Comparison of ENCODE assay signal across 8 cellular contexts in genomic region chr16:87765473-87765775, GRCh38. TPM values are rescaled to one million over a fixed set of nuclear protein-coding genes. Genes with fewer than 3 reads are reported as not detected.
DNase-seq lines count a peak whose midpoint lies in the region; ATAC-seq, FAIRE-seq and TF ChIP-seq lines count a peak whose summit lies in the region.

No MANE protein-coding gene starts in this region.

- TF ChIP-seq CTCF in K562 (IDR thresholded peaks at IDR 0.05 in 2 of 3, conservative IDR thresholded peaks at IDR 0.05 in 1 of 3; ENCODE audit: insufficient read depth in 2 of 3, low read depth in 1 of 3, low read length in 3 of 3): no peak

- intact Hi-C loops in K562 (cut with micrococcal nuclease): no loop called here

- DNase-seq in SK-N-DZ (ENCODE audit: low spot score) (peak; percentile 32), K562 (ENCODE audit: extremely low read depth in 1 of 4, low spot score in 3 of 4) (peak; percentile 40 to 82 (median 65)), left kidney (ENCODE audit: low read depth, low spot score) (peak; percentile 45), SHP77 treated with DMSO at 0.1 percent for 48 hours (lab: John Stamatoyannopoulos, UW) (no peak), hepatic stellate cell (ENCODE audit: low spot score) (no peak)
- DNase-seq in stimulated activated CD8-positive, alpha-beta memory T cell treated with anti-CD3 and anti-CD28 coated beads, Interleukin-7, amount 100 ng/mL, for 4 hours (ENCODE audit: low read depth in 2 of 2): peak; percentile 67 to 71

- BruUV-seq in K562 (replicated peaks; lab: Mats Ljungman, UMichigan): TSS peak; percentile 73

- CTCF ChIA-PET in K562 (lab: Yijun Ruan, JAX; ENCODE audit: low intra/inter-chr PET ratio): no interaction called here

- no peak for TF ChIP-seq EP300 in K562 (IDR thresholded peaks at IDR 0.05; ENCODE audit: low read length)

- H3K4me1 ChIP-seq in K562 (replicated peaks in 1 of 2; ENCODE audit: control insufficient read depth in 2 of 2, insufficient read depth in 2 of 2, low read length in 2 of 2): peaks cover 5 to 25% of the 10 kb centered on the region in 2 experiments; a peak in 4 of 5 replicates

- no peaks in the 10 kb centered on the region for H3K9me1 ChIP-seq in K562 (ENCODE audit: control insufficient read depth, insufficient read depth, low read length)

- peak; percentile 42 for ATAC-seq in GM18505 (IDR thresholded peaks at IDR 0.05; ENCODE audit: unreplicated experiment)
- ATAC-seq in HG02852 (IDR thresholded peaks at IDR 0.05; ENCODE audit: unreplicated experiment): peak; percentile 42
- ATAC-seq in K562: peak; percentile 57

- POLR2A ChIA-PET in K562 (lab: Yijun Ruan, JAX): interaction anchor here (0.5 to 1.7 kb wide), 9 partner anchors 16 to 104 kb away, joined by 3 to 6 read pairs (median 4); partner anchors contain the start of gene SLC7A5

- H3K4me2 ChIP-seq in K562 (ENCODE audit: insufficient read depth, low read length): peak overlapping the region; percentile 90

- H3K9me3 ChIP-seq in K562 (replicated peaks; ENCODE audit: control insufficient read depth, insufficient read depth, low read depth, low read length): no peaks in the 10 kb centered on the region

- TF ChIP-seq RAD21 in K562 (CRISPR knock-in tag; conservative IDR thresholded peaks at IDR 0.05 in 1 of 2, IDR thresholded peaks at IDR 0.05 in 1 of 2): no peak

- H3K27ac ChIP-seq in K562 (ENCODE audit: extremely low read depth, low read depth, low read length): peak overlapping the region; percentile 83

- TF ChIP-seq POLR2A in GM18505 (IDR thresholded peaks at IDR 0.05; ENCODE audit: borderline replicate concordance, extremely low read depth, insufficient read depth, insufficient read length) (no peak), K562 (conservative IDR thresholded peaks at IDR 0.05) (no peak)

- no peaks in the 10 kb centered on the region for H3K27me3 ChIP-seq in K562 (ENCODE audit: control insufficient read depth in 2 of 2, insufficient read depth in 2 of 2, low read length in 2 of 2)

- in situ Hi-C loops in K562 (cut with MboI): no loop called here

- peak overlapping the region; percentile 94 for H3K4me3 ChIP-seq in K562

- H3K79me2 ChIP-seq in K562 (ENCODE audit: control insufficient read depth, insufficient read depth, low read length): peaks cover 41% of the 10 kb centered on the region

- peak overlapping the region; percentile 87 for H2AFZ ChIP-seq in K562 (ENCODE audit: low read depth, low read length)

- H3K9ac ChIP-seq in K562 (ENCODE audit: insufficient read depth in 1 of 2, low read depth in 2 of 2, low read length in 2 of 2): peak overlapping the region; percentile 76 to 97

- FAIRE-seq in K562 (lab: Jason Lieb, UNC): no peak

- H4K20me1 ChIP-seq in K562 (replicated peaks; ENCODE audit: control insufficient read depth, insufficient read depth, low read length): no peaks in the 10 kb centered on the region

- H3K36me3 ChIP-seq in K562 (ENCODE audit: control insufficient read depth, insufficient read depth, low read length): peaks cover 38% of the 10 kb centered on the region; the same call in 2 of the 3 replicates

- 2% methylated on average over 23 of the region's 32 CpGs for WGBS in K562 (ENCODE audit: insufficient coverage, low coverage, missing lambda C conversion rate)

TF ChIP-seq in K562, 482 proteins besides CTCF, POLR2A, EP300 and RAD21 (continues in another document):
- TF ChIP-seq CHD1 (IDR thresholded peaks at IDR 0.05; ENCODE audit: low read length) (peak; percentile 21), TBL1XR1 (IDR thresholded peaks at IDR 0.05; ENCODE audit: low read length in 2 of 2) (0 out of 4 replicates have a peak, but pooled peaks of 1 of the 2 experiments have one; percentile 19), SMAD3 (CRISPR knock-in tag; conservative IDR thresholded peaks at IDR 0.05) (no peak), TGIF2 (CRISPR knock-in tag; IDR thresholded peaks at IDR 0.05) (peak; percentile 47; the same call in 1 of the 2 replicates), CREB1 (IDR thresholded peaks at IDR 0.05) (no peak), CREB1 (CRISPR knock-in tag; IDR thresholded peaks at IDR 0.05) (no peak), ZBTB1 (CRISPR knock-in tag; IDR thresholded peaks at IDR 0.05; ENCODE audit: borderline replicate concordance, low read depth) (peak; percentile 35; the same call in 1 of the 2 replicates), ZNF561 (CRISPR knock-in tag; conservative IDR thresholded peaks at IDR 0.05) (no peak), GABPA (tag; conservative IDR thresholded peaks at IDR 0.05; ENCODE audit: low read depth) (no peak), MXI1 (IDR thresholded peaks at IDR 0.05; ENCODE audit: low read depth, low read length) (peak; percentile 60), NR2C2 (CRISPR knock-in tag; IDR thresholded peaks at IDR 0.05) (no peak), NR2C2 (tag; IDR thresholded peaks at IDR 0.05) (no peak), ZNF766 (CRISPR knock-in tag; conservative IDR thresholded peaks at IDR 0.05) (no peak), ZNF551 (CRISPR knock-in tag; IDR thresholded peaks at IDR 0.05) (no peak), ZBTB12 (CRISPR knock-in tag; IDR thresholded peaks at IDR 0.05) (no peak)
- TF ChIP-seq, protein P1, sequence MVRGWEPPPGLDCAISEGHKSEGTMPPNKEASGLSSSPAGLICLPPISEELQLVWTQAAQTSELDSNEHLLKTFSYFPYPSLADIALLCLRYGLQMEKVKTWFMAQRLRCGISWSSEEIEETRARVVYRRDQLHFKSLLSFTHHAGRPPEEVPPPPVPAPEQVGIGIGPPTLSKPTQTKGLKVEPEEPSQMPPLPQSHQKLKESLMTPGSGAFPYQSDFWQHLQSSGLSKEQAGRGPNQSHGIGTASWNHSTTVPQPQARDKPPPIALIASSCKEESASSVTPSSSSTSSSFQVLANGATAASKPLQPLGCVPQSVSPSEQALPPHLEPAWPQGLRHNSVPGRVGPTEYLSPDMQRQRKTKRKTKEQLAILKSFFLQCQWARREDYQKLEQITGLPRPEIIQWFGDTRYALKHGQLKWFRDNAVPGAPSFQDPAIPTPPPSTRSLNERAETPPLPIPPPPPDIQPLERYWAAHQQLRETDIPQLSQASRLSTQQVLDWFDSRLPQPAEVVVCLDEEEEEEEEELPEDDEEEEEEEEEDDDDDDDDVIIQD (CRISPR knock-in tag; IDR thresholded peaks at IDR 0.05): no peak
- TF ChIP-seq, protein P2, sequence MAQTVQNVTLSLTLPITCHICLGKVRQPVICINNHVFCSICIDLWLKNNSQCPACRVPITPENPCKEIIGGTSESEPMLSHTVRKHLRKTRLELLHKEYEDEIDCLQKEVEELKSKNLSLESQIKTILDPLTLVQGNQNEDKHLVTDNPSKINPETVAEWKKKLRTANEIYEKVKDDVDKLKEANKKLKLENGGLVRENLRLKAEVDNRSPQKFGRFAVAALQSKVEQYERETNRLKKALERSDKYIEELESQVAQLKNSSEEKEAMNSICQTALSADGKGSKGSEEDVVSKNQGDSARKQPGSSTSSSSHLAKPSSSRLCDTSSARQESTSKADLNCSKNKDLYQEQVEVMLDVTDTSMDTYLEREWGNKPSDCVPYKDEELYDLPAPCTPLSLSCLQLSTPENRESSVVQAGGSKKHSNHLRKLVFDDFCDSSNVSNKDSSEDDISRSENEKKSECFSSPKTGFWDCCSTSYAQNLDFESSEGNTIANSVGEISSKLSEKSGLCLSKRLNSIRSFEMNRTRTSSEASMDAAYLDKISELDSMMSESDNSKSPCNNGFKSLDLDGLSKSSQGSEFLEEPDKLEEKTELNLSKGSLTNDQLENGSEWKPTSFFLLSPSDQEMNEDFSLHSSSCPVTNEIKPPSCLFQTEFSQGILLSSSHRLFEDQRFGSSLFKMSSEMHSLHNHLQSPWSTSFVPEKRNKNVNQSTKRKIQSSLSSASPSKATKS (CRISPR knock-in tag; IDR thresholded peaks at IDR 0.05): no peak

RNA-seq across cellular contexts. Expression of gene KLHDC4, which starts 0.4 kb away (rescaled TPM):
- 35.1 and 37.8 TPM in 2 replicates for polyA plus RNA-seq in SK-N-DZ (2014; cell fraction: cytosol; rRNA removed)
- 67.0 and 92.0 TPM in 2 replicates for polyA plus RNA-seq in SK-N-DZ (2014; cell fraction: nucleus; rRNA removed)
- 250 and 422 TPM in 2 replicates for total RNA-seq in K562 (2011; cell fraction: chromatin; rRNA removed; ENCODE audit: low replicate concordance)
- 176 and 189 TPM in 2 replicates for total RNA-seq in K562 (2011; cell fraction: nucleolus; rRNA removed)
- 187 and 203 TPM in 2 replicates for total RNA-seq in K562 (2011; cell fraction: nucleoplasm; rRNA removed)
- total RNA-seq in K562 (2014; rRNA removed) (52.7 and 59.4 TPM in 2 replicates), K562 (2014; rRNA removed; fragmentation: Illumina TruSeq; extraction: Trizol) (17.9 and 25.5 TPM in 2 replicates), K562 (2015; rRNA removed; fragmentation: Illumina TruSeq; extraction: Trizol) (31.8 and 32.8 TPM in 2 replicates), K562 (2021) (62.8 and 68.1 TPM in 2 replicates)
- polyA plus RNA-seq in K562 (2011; rRNA removed) (23.7 and 24.9 TPM in 2 replicates), K562 (2014; fragmentation: Illumina TruSeq; extraction: Trizol) (37.3 and 48.5 TPM in 2 replicates), K562 (2014; fragmentation: Nextera tagmentation; extraction: Ambion mirVana) (1 to 10 TPM; 1.3 to 2.5 TPM), K562 (2014; rRNA removed) (53.5 and 63.4 TPM in 2 replicates)
- 17.9 and 23.5 TPM in 2 replicates for polyA plus RNA-seq in K562 (2011; cell fraction: cytosol; rRNA removed)
- 66.5 and 112 TPM in 2 replicates for polyA plus RNA-seq in K562 (2011; cell fraction: nucleus; rRNA removed)
- 35.3 and 39.1 TPM in 2 replicates for polyA plus RNA-seq in K562 (2012)
- polyA minus RNA-seq in K562 (2011; rRNA and poly(A)+ RNA removed): 19.2 and 19.3 TPM in 2 replicates
- polyA minus RNA-seq in K562 (2011; cell fraction: cytosol; rRNA and poly(A)+ RNA removed): 18.8 and 24.5 TPM in 2 replicates
- polyA minus RNA-seq in K562 (2011; cell fraction: nucleus; rRNA and poly(A)+ RNA removed): 33.5 and 52.0 TPM in 2 replicates

Comparison
In these comparisons a context has a peak if more than half of its experiments do, and no peak if none do; other contexts are left out.
1. DNase-seq: peak in SK-N-DZ (single experiment), K562 (4 of 4), left kidney (single experiment) and stimulated activated CD8-positive, alpha-beta memory T cell treated with anti-CD3 and anti-CD28 coated beads, Interleukin-7, amount 100 ng/mL, for 4 hours (2 of 2); none in SHP77 treated with DMSO at 0.1 percent for 48 hours (single experiment) and hepatic stellate cell (single experiment).
2. Peak in every context shown above with its lines, with median percentiles within 50 percentile points of each other: ATAC-seq.